ENCODE assay signal across 8 cellular contexts in genomic region chr14:50047274-50047676, GRCh38.
DNase-seq lines count a peak whose midpoint lies in the region; ATAC-seq and TF ChIP-seq lines count a peak whose summit lies in the region.

No MANE protein-coding gene starts in this region.

- H3K9me3 Mint-ChIP-seq in GM23338 = no peaks in the 10 kb centered on the region
- H3K9me3 Mint-ChIP-seq in immature natural killer cell = no peaks in the 10 kb centered on the region

- H3K4me1 ChIP-seq in GM23338 (ENCODE audit: insufficient read depth) (peaks cover 4% of the 10 kb centered on the region; the same call in 1 of the 2 replicates), OCI-LY1 (ENCODE audit: insufficient read depth, low read length, severe bottlenecking) (peaks cover 40% of the 10 kb centered on the region)

- no peak overlapping the region for H3K4me3 ChIP-seq in GM23338
- peak overlapping the region; percentile 32 for H3K4me3 ChIP-seq in OCI-LY1 (ENCODE audit: low read depth, low read length, poor library complexity, severe bottlenecking)

- peaks cover 4% of the 10 kb centered on the region; the same call in 1 of the 2 replicates for H3K9me2 ChIP-seq in GM23338 (ENCODE audit: insufficient read depth)
- H3K9me2 ChIP-seq in OCI-LY1 (ENCODE audit: low read depth, low read length) = no peaks in the 10 kb centered on the region

- H3K27ac Mint-ChIP-seq in GM23338 = no peak overlapping the region
- peak overlapping the region; percentile 84 to 98 (median 94) for H3K27ac Mint-ChIP-seq in immature natural killer cell

- no peaks in the 10 kb centered on the region for H3K27me3 ChIP-seq in GM23338 (ENCODE audit: insufficient read depth)
- H3K27me3 ChIP-seq in OCI-LY1 (ENCODE audit: insufficient read depth, low read length) = no peaks in the 10 kb centered on the region

- H4K20me1 ChIP-seq in GM23338 (replicated peaks; ENCODE audit: insufficient read depth) (no peaks in the 10 kb centered on the region), OCI-LY1 (ENCODE audit: insufficient read depth, low read length) (no peaks in the 10 kb centered on the region)

- H3K27ac ChIP-seq in GM23338 (ENCODE audit: low read depth) (no peak overlapping the region), OCI-LY1 (ENCODE audit: low read depth, low read length, poor library complexity, severe bottlenecking) (peak overlapping the region; percentile 60)

- H3K79me2 ChIP-seq in GM23338 (replicated peaks; ENCODE audit: insufficient read depth) (no peaks in the 10 kb centered on the region), OCI-LY1 (ENCODE audit: insufficient read depth, low read length) (no peaks in the 10 kb centered on the region)

- H3K27me3 Mint-ChIP-seq in GM23338 (ENCODE audit: insufficient read depth, low read depth, poor library complexity) (no peaks in the 10 kb centered on the region), immature natural killer cell (ENCODE audit: low read depth in 3 of 3) (peaks cover 0 to 14% (median 6%) of the 10 kb centered on the region in 3 donors)

- H3F3A ChIP-seq in GM23338 (replicated peaks; ENCODE audit: low read depth) (no peaks in the 10 kb centered on the region), OCI-LY1 (ENCODE audit: insufficient read depth, low read length) (no peaks in the 10 kb centered on the region)

- H3K9me3 ChIP-seq in OCI-LY1 (ENCODE audit: low read length) = no peaks in the 10 kb centered on the region

- H3K36me3 Mint-ChIP-seq in GM23338 (ENCODE audit: low read depth) = no peaks in the 10 kb centered on the region
- peaks cover 7 to 37% (median 30%) of the 10 kb centered on the region in 3 donors for H3K36me3 Mint-ChIP-seq in immature natural killer cell

- H3K36me3 ChIP-seq in GM23338 (ENCODE audit: insufficient read depth) (no peaks in the 10 kb centered on the region), OCI-LY1 (ENCODE audit: insufficient read depth, low read length) (no peaks in the 10 kb centered on the region)

- H3K4me1 Mint-ChIP-seq in GM23338 (peaks cover 18% of the 10 kb centered on the region), immature natural killer cell (peaks cover 57 to 59% of the 10 kb centered on the region in 2 donors)

- H3K4me2 ChIP-seq in GM23338 (no peak overlapping the region), OCI-LY1 (ENCODE audit: low read length) (peak overlapping the region; percentile 63)

- H3K4me3 Mint-ChIP-seq in GM23338 (no peak overlapping the region), immature natural killer cell (peak overlapping the region in 4 of 5 donors; percentile 44 to 58 (median 50))

- H2AFZ ChIP-seq in GM23338 (peak overlapping the region; percentile 93), OCI-LY1 (ENCODE audit: low read length) (peak overlapping the region; percentile 94; the same call in 1 of the 2 replicates)

- peak overlapping the region; percentile 47; the same call in 1 of the 2 replicates for H3K9ac ChIP-seq in OCI-LY1 (ENCODE audit: low read length)

- peak; percentile 73 for ATAC-seq in GM18517 (IDR thresholded peaks at IDR 0.05; ENCODE audit: unreplicated experiment)
- no peak for ATAC-seq in GM23338
- ATAC-seq in GM21717 (IDR thresholded peaks at IDR 0.05; ENCODE audit: unreplicated experiment) = no peak

- no peak for DNase-seq in GM23338 (ENCODE audit: low spot score)
- peak in 1 of 3 donors; percentile 22 for DNase-seq in immature natural killer cell
- DNase-seq in NCI-H524 treated with DMSO at 0.1 percent for 48 hours (lab: John Stamatoyannopoulos, UW) = no peak
- no peak for DNase-seq in Kasumi-1 (lab: John Stamatoyannopoulos, UW)
- DNase-seq in DMS153 (lab: John Stamatoyannopoulos, UW) = no peak

- no peak for TF ChIP-seq CTCF in GM23338 (conservative IDR thresholded peaks at IDR 0.05; ENCODE audit: low read depth in 2 of 2)
- TF ChIP-seq CTCF in OCI-LY1 (IDR thresholded peaks at IDR 0.05; ENCODE audit: low read length) = no peak

TF ChIP-seq in GM23338, 12 proteins besides CTCF, POLR2A, EP300 and RAD21:
- no peak for TF ChIP-seq STAT1 (IDR thresholded peaks at IDR 0.05; ENCODE audit: unreplicated experiment)
- no peak for TF ChIP-seq NANOG (IDR thresholded peaks at IDR 0.05; ENCODE audit: borderline replicate concordance)
- no peak for TF ChIP-seq POLR2AphosphoS5 (IDR thresholded peaks at IDR 0.05; ENCODE audit: low read depth)
- TF ChIP-seq ZNF331 (CRISPR knock-in tag; IDR thresholded peaks at IDR 0.05; ENCODE audit: low read depth) = no peak
- no peak for TF ChIP-seq JUNB (IDR thresholded peaks at IDR 0.05; ENCODE audit: unreplicated experiment)
- TF ChIP-seq, protein P1, sequence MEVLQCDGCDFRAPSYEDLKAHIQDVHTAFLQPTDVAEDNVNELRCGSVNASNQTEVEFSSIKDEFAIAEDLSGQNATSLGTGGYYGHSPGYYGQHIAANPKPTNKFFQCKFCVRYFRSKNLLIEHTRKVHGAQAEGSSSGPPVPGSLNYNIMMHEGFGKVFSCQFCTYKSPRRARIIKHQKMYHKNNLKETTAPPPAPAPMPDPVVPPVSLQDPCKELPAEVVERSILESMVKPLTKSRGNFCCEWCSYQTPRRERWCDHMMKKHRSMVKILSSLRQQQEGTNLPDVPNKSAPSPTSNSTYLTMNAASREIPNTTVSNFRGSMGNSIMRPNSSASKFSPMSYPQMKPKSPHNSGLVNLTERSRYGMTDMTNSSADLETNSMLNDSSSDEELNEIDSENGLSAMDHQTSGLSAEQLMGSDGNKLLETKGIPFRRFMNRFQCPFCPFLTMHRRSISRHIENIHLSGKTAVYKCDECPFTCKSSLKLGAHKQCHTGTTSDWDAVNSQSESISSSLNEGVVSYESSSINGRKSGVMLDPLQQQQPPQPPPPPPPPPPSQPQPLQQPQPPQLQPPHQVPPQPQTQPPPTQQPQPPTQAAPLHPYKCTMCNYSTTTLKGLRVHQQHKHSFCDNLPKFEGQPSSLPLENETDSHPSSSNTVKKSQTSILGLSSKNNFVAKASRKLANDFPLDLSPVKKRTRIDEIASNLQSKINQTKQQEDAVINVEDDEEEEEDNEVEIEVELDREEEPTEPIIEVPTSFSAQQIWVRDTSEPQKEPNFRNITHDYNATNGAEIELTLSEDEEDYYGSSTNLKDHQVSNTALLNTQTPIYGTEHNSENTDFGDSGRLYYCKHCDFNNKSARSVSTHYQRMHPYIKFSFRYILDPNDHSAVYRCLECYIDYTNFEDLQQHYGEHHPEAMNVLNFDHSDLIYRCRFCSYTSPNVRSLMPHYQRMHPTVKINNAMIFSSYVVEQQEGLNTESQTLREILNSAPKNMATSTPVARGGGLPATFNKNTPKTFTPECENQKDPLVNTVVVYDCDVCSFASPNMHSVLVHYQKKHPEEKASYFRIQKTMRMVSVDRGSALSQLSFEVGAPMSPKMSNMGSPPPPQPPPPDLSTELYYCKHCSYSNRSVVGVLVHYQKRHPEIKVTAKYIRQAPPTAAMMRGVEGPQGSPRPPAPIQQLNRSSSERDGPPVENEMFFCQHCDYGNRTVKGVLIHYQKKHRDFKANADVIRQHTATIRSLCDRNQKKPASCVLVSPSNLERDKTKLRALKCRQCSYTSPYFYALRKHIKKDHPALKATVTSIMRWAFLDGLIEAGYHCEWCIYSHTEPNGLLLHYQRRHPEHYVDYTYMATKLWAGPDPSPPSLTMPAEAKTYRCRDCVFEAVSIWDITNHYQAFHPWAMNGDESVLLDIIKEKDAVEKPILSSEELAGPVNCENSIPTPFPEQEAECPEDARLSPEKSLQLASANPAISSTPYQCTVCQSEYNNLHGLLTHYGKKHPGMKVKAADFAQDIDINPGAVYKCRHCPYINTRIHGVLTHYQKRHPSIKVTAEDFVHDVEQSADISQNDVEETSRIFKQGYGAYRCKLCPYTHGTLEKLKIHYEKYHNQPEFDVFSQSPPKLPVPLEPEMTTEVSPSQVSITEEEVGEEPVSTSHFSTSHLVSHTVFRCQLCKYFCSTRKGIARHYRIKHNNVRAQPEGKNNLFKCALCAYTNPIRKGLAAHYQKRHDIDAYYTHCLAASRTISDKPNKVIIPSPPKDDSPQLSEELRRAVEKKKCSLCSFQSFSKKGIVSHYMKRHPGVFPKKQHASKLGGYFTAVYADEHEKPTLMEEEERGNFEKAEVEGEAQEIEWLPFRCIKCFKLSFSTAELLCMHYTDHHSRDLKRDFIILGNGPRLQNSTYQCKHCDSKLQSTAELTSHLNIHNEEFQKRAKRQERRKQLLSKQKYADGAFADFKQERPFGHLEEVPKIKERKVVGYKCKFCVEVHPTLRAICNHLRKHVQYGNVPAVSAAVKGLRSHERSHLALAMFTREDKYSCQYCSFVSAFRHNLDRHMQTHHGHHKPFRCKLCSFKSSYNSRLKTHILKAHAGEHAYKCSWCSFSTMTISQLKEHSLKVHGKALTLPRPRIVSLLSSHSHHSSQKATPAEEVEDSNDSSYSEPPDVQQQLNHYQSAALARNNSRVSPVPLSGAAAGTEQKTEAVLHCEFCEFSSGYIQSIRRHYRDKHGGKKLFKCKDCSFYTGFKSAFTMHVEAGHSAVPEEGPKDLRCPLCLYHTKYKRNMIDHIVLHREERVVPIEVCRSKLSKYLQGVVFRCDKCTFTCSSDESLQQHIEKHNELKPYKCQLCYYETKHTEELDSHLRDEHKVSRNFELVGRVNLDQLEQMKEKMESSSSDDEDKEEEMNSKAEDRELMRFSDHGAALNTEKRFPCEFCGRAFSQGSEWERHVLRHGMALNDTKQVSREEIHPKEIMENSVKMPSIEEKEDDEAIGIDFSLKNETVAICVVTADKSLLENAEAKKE (CRISPR knock-in tag; IDR thresholded peaks at IDR 0.05) = no peak
- TF ChIP-seq EZH2phosphoT487 (IDR thresholded peaks at IDR 0.05; ENCODE audit: unreplicated experiment) = no peak
- TF ChIP-seq ZNF114 (CRISPR knock-in tag; IDR thresholded peaks at IDR 0.05) = no peak
- TF ChIP-seq CREB1 (CRISPR knock-in tag; IDR thresholded peaks at IDR 0.05; ENCODE audit: low read depth) = no peak
- TF ChIP-seq EZH2 (IDR thresholded peaks at IDR 0.05; ENCODE audit: low read depth, unreplicated experiment) = no peak
TF ChIP-seq in GM23338: peak in this region for 0.
